In the genomic region with DNA sequence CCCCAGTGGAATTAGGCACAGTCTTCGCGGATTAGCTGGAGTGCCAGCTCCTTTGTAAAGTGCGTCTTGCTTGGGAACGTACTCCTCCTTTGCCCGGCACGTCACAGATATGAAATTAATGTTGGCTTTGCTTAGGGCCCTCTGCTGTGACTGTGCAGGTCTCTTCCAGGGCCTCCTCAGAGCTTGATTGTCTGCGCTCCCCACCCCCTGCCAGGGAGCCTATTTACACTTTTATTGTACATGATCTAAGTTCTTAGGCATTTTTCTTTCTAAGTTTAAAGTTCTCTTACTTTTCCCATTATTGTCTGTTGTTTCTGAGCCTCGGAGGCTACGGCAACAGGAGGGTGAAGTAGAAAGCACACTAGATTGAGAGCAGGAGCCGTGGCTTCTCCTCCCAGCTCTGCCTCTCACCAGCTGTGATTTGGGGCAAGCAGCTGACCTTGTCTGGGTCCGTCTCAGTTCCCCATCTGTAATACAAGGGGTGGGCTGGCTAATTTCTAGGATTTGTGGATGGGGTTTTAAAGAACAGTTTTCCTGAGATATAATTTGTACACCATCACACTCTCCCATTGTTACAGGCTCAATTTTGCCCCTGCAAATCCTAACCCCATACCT, we compare ENCODE assay signal across 1 cellular context.
TF ChIP-seq lines count a peak whose summit lies in the region.

No MANE protein-coding gene starts in this region.

TF ChIP-seq in GM23338, 12 proteins besides CTCF, POLR2A, EP300 and RAD21:
- TF ChIP-seq, protein P1, sequence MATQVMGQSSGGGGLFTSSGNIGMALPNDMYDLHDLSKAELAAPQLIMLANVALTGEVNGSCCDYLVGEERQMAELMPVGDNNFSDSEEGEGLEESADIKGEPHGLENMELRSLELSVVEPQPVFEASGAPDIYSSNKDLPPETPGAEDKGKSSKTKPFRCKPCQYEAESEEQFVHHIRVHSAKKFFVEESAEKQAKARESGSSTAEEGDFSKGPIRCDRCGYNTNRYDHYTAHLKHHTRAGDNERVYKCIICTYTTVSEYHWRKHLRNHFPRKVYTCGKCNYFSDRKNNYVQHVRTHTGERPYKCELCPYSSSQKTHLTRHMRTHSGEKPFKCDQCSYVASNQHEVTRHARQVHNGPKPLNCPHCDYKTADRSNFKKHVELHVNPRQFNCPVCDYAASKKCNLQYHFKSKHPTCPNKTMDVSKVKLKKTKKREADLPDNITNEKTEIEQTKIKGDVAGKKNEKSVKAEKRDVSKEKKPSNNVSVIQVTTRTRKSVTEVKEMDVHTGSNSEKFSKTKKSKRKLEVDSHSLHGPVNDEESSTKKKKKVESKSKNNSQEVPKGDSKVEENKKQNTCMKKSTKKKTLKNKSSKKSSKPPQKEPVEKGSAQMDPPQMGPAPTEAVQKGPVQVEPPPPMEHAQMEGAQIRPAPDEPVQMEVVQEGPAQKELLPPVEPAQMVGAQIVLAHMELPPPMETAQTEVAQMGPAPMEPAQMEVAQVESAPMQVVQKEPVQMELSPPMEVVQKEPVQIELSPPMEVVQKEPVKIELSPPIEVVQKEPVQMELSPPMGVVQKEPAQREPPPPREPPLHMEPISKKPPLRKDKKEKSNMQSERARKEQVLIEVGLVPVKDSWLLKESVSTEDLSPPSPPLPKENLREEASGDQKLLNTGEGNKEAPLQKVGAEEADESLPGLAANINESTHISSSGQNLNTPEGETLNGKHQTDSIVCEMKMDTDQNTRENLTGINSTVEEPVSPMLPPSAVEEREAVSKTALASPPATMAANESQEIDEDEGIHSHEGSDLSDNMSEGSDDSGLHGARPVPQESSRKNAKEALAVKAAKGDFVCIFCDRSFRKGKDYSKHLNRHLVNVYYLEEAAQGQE (IDR thresholded peaks at IDR 0.05; ENCODE audit: unreplicated experiment): no peak
- TF ChIP-seq STAT1 (IDR thresholded peaks at IDR 0.05; ENCODE audit: unreplicated experiment) (no peak), ZNF331 (CRISPR knock-in tag; IDR thresholded peaks at IDR 0.05; ENCODE audit: low read depth) (no peak), NANOG (IDR thresholded peaks at IDR 0.05; ENCODE audit: borderline replicate concordance) (no peak), ZNF114 (CRISPR knock-in tag; IDR thresholded peaks at IDR 0.05) (no peak), EZH2phosphoT487 (IDR thresholded peaks at IDR 0.05; ENCODE audit: unreplicated experiment) (no peak), POLR2AphosphoS5 (IDR thresholded peaks at IDR 0.05; ENCODE audit: low read depth) (no peak), CREB1 (CRISPR knock-in tag; IDR thresholded peaks at IDR 0.05; ENCODE audit: low read depth) (no peak), JUNB (IDR thresholded peaks at IDR 0.05; ENCODE audit: unreplicated experiment) (no peak), EZH2 (IDR thresholded peaks at IDR 0.05; ENCODE audit: low read depth, unreplicated experiment) (no peak)
- TF ChIP-seq, protein P2, sequence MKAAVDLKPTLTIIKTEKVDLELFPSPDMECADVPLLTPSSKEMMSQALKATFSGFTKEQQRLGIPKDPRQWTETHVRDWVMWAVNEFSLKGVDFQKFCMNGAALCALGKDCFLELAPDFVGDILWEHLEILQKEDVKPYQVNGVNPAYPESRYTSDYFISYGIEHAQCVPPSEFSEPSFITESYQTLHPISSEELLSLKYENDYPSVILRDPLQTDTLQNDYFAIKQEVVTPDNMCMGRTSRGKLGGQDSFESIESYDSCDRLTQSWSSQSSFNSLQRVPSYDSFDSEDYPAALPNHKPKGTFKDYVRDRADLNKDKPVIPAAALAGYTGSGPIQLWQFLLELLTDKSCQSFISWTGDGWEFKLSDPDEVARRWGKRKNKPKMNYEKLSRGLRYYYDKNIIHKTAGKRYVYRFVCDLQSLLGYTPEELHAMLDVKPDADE (IDR thresholded peaks at IDR 0.05): no peak
- TF ChIP-seq, protein P3, sequence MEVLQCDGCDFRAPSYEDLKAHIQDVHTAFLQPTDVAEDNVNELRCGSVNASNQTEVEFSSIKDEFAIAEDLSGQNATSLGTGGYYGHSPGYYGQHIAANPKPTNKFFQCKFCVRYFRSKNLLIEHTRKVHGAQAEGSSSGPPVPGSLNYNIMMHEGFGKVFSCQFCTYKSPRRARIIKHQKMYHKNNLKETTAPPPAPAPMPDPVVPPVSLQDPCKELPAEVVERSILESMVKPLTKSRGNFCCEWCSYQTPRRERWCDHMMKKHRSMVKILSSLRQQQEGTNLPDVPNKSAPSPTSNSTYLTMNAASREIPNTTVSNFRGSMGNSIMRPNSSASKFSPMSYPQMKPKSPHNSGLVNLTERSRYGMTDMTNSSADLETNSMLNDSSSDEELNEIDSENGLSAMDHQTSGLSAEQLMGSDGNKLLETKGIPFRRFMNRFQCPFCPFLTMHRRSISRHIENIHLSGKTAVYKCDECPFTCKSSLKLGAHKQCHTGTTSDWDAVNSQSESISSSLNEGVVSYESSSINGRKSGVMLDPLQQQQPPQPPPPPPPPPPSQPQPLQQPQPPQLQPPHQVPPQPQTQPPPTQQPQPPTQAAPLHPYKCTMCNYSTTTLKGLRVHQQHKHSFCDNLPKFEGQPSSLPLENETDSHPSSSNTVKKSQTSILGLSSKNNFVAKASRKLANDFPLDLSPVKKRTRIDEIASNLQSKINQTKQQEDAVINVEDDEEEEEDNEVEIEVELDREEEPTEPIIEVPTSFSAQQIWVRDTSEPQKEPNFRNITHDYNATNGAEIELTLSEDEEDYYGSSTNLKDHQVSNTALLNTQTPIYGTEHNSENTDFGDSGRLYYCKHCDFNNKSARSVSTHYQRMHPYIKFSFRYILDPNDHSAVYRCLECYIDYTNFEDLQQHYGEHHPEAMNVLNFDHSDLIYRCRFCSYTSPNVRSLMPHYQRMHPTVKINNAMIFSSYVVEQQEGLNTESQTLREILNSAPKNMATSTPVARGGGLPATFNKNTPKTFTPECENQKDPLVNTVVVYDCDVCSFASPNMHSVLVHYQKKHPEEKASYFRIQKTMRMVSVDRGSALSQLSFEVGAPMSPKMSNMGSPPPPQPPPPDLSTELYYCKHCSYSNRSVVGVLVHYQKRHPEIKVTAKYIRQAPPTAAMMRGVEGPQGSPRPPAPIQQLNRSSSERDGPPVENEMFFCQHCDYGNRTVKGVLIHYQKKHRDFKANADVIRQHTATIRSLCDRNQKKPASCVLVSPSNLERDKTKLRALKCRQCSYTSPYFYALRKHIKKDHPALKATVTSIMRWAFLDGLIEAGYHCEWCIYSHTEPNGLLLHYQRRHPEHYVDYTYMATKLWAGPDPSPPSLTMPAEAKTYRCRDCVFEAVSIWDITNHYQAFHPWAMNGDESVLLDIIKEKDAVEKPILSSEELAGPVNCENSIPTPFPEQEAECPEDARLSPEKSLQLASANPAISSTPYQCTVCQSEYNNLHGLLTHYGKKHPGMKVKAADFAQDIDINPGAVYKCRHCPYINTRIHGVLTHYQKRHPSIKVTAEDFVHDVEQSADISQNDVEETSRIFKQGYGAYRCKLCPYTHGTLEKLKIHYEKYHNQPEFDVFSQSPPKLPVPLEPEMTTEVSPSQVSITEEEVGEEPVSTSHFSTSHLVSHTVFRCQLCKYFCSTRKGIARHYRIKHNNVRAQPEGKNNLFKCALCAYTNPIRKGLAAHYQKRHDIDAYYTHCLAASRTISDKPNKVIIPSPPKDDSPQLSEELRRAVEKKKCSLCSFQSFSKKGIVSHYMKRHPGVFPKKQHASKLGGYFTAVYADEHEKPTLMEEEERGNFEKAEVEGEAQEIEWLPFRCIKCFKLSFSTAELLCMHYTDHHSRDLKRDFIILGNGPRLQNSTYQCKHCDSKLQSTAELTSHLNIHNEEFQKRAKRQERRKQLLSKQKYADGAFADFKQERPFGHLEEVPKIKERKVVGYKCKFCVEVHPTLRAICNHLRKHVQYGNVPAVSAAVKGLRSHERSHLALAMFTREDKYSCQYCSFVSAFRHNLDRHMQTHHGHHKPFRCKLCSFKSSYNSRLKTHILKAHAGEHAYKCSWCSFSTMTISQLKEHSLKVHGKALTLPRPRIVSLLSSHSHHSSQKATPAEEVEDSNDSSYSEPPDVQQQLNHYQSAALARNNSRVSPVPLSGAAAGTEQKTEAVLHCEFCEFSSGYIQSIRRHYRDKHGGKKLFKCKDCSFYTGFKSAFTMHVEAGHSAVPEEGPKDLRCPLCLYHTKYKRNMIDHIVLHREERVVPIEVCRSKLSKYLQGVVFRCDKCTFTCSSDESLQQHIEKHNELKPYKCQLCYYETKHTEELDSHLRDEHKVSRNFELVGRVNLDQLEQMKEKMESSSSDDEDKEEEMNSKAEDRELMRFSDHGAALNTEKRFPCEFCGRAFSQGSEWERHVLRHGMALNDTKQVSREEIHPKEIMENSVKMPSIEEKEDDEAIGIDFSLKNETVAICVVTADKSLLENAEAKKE (CRISPR knock-in tag; IDR thresholded peaks at IDR 0.05): no peak
